Comparison of ENCODE assay signal across 14 cellular contexts in genomic region chr2:135030826-135031225, GRCh38. TPM values are rescaled to one million over a fixed set of nuclear protein-coding genes. Genes with fewer than 3 reads are reported as not detected.
DNase-seq lines count a peak whose midpoint lies in the region; TF ChIP-seq lines count a peak whose summit lies in the region.
"Had no signal": no experiment of that assay in that cellular context is flagged by ENCODE, and none has a peak within 500 bp of the region (broad histone marks: within the 10 kb centered on the region; RNA-seq: fewer than 3 reads in every experiment).

No MANE protein-coding gene starts in this region.

- H3K36me3 ChIP-seq in cardiac muscle cell (no peaks in the 10 kb centered on the region), left ventricle myocardium inferior (no peaks in the 10 kb centered on the region), SJCRH30 (no peaks in the 10 kb centered on the region)
- H3K36me3 ChIP-seq: vagina had no signal

- H3K4me3 ChIP-seq in cardiac muscle cell (no peak overlapping the region), left ventricle myocardium inferior (no peak overlapping the region), SJCRH30 (no peak overlapping the region)
- H3K4me3 ChIP-seq: PC-9, vagina had no signal

- intact Hi-C loops in left ventricle myocardium inferior (cut with micrococcal nuclease) = no loop called here

- TF ChIP-seq CTCF in cardiac muscle cell (IDR thresholded peaks at IDR 0.05; ENCODE audit: low read depth, low read length) (no peak), left ventricle myocardium inferior (IDR thresholded peaks at IDR 0.05; ENCODE audit: borderline replicate concordance) (no peak)

- H3K27me3 ChIP-seq in cardiac muscle cell (no peaks in the 10 kb centered on the region), left ventricle myocardium inferior (ENCODE audit: low read depth) (no peaks in the 10 kb centered on the region), SJCRH30 (no peaks in the 10 kb centered on the region)
- H3K27me3 ChIP-seq: vagina had no signal

- no peak overlapping the region for H3K27ac ChIP-seq in cardiac muscle cell
- no peak overlapping the region for H3K27ac ChIP-seq in left ventricle myocardium inferior (replicated peaks)
- no peak overlapping the region for H3K27ac ChIP-seq in SJCRH30
- H3K27ac ChIP-seq: PC-9, vagina had no signal

- H3K9me3 ChIP-seq in cardiac muscle cell (ENCODE audit: low read depth) (no peaks in the 10 kb centered on the region), left ventricle myocardium inferior (replicated peaks) (no peaks in the 10 kb centered on the region), SJCRH30 (replicated peaks) (no peaks in the 10 kb centered on the region)
- H3K9me3 ChIP-seq: vagina had no signal

- no peaks in the 10 kb centered on the region for H3K4me1 ChIP-seq in cardiac muscle cell (ENCODE audit: low read depth)
- no peaks in the 10 kb centered on the region for H3K4me1 ChIP-seq in left ventricle myocardium inferior
- no peaks in the 10 kb centered on the region for H3K4me1 ChIP-seq in SJCRH30
- H3K4me1 ChIP-seq: vagina had no signal

- peak; percentile 74 to 79 for DNase-seq in cardiac muscle cell (ENCODE audit: low read depth in 1 of 2, low spot score in 1 of 2)
- no peak for DNase-seq in left ventricle myocardium inferior
- peak; percentile 28 to 67 for DNase-seq in SJCRH30
- DNase-seq in fibroblast of peridontal ligament (ENCODE audit: extremely low read depth) = peak; percentile 57
- peak; percentile 23 for DNase-seq in smooth muscle cell of the brain vasculature (ENCODE audit: low read depth, low spot score)
- DNase-seq in activated CD4-positive, alpha-beta T cell treated with anti-CD3 and anti-CD28 coated beads for 48 hours = no peak
- no peak for DNase-seq in NCI-H345 treated with DMSO at 0.1 percent for 48 hours (lab: John Stamatoyannopoulos, UW; ENCODE audit: unreplicated experiment)
- DNase-seq in GDM1 (lab: John Stamatoyannopoulos, UW) = no peak
- DNase-seq: activated naive CD4-positive, alpha-beta T cell treated with anti-CD3 and anti-CD28 coated beads, Interleukin-2, amount 50 U/mL, for 16 hours; NCI-H1092; retina had no signal

RNA-seq across cellular contexts. Expression of gene MAP3K19, which starts 16.4 kb away (rescaled TPM):
- total RNA-seq in cardiac muscle cell (not detected in 2 replicates), left ventricle myocardium inferior (not detected)
- polyA plus RNA-seq in cardiac muscle cell = not detected in 2 replicates
- total RNA-seq in SJCRH30 (2014; rRNA removed; shearing (Covaris generic)) = not detected in 2 replicates
- total RNA-seq: lower leg skin, PC-9, vagina had no signal

RNA-seq across cellular contexts. Expression of gene RAB3GAP1, which starts 21.3 kb away (rescaled TPM):
- total RNA-seq in cardiac muscle cell = 26.0 and 35.0 TPM in 2 replicates
- 19.9 and 21.7 TPM in 2 replicates for polyA plus RNA-seq in cardiac muscle cell
- 48.6 TPM for total RNA-seq in left ventricle myocardium inferior
- total RNA-seq in SJCRH30 (2014; rRNA removed; shearing (Covaris generic)) = 46.2 and 52.9 TPM in 2 replicates

Comparison
In these comparisons a context has a peak if more than half of its experiments do, and no peak if none do; other contexts are left out.
1. DNase-seq: peak in cardiac muscle cell (2 of 2), SJCRH30 (2 of 2), fibroblast of peridontal ligament (single experiment) and smooth muscle cell of the brain vasculature (single experiment); none in left ventricle myocardium inferior (single experiment), activated CD4-positive, alpha-beta T cell treated with anti-CD3 and anti-CD28 coated beads for 48 hours (single experiment), NCI-H345 treated with DMSO at 0.1 percent for 48 hours (single experiment) and GDM1 (single experiment).